Comparison of ENCODE assay signal across 1 cellular context in the genomic region with DNA sequence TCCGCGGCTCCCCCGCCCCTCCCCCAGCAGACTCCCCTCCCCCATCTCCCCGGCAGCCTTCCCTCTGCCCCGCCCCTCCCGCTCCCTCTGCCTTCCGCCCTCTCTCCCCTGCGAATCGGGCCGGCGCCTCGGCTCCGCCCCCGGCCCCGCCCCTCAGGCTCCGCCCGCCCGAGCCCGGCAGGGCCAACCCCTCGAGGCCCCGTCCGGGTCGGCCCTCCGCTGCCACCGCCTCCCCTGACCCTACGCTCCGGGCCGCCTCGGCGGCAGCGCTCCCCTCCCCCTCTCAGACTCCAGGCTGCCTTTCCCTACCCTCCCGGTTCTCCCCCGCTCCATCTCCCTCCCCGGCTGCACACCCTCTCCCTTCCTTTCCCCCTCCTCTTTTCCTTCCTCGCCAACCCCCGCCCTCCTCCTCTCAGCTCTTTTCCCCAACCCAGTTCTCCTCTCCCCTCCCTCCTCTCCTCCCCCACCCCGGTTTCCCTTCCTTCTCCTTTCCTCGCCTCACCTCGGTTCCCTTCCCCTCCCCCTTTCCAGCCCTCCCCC.
TF ChIP-seq lines count a peak whose summit lies in the region.

No MANE protein-coding gene starts in this region.

TF ChIP-seq in K562, 482 proteins besides CTCF, POLR2A, EP300 and RAD21 (continued from another document and continues in another):
- TF ChIP-seq, protein P1, sequence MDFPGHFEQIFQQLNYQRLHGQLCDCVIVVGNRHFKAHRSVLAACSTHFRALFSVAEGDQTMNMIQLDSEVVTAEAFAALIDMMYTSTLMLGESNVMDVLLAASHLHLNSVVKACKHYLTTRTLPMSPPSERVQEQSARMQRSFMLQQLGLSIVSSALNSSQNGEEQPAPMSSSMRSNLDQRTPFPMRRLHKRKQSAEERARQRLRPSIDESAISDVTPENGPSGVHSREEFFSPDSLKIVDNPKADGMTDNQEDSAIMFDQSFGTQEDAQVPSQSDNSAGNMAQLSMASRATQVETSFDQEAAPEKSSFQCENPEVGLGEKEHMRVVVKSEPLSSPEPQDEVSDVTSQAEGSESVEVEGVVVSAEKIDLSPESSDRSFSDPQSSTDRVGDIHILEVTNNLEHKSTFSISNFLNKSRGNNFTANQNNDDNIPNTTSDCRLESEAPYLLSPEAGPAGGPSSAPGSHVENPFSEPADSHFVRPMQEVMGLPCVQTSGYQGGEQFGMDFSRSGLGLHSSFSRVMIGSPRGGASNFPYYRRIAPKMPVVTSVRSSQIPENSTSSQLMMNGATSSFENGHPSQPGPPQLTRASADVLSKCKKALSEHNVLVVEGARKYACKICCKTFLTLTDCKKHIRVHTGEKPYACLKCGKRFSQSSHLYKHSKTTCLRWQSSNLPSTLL (IDR thresholded peaks at IDR 0.05), result peak; percentile 74; the same call in 1 of the 2 replicates
- TF ChIP-seq, protein P2, sequence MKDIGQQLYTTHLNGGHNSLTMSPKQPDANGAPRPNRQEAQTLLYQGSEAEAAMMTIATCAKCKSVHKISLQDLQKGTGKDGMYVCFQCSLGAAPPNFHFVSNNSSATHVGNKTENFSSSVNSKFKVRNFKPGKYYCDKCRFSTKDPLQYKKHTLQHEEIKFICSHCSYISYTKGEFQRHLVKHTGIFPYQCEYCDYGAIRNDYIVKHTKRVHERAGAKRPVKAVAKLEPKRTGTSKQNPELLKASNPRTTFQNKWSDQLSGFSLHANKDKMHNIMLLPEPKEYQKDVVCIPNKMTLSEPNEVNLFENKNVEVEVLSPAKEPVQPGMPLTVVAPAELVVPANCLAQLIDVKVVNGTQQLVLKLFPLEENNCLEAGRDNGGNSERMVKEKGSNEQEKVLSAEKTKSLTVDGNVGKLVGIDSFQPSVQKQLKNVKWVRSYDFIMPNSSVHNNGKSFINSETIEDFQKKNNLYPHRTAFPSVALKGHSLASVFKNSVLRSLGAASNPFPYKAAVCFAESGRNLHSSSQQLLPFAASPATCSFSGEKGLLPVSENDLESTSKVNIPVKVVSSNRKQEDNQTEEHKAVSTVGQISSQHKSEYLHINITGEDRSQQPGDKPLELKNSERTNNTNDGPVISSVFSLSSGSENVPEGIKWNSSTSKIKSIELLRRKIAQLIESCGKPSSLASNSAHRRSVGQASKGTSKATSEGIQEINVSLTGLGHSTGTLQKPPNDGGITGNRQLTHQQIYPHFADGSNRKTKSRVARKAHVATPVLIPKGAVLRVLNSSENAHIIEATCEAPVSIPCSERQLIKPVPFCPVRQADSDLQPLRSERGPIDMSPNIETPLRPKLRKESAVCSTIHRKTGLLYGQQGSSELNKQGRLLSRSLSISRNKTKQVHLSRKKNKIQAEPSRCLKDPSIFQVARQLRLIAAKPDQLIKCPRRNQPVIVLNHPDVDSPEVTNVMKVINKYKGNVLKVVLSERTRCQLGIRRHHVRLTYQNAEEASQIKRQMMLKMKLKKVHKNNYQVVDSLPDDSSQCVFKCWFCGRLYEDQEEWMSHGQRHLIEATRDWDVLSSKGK (CRISPR knock-in tag; IDR thresholded peaks at IDR 0.05), result no peak
- TF ChIP-seq MYNN (IDR thresholded peaks at IDR 0.05) (no peak; the same call in 1 of the 2 replicates), MYNN (CRISPR knock-in tag; IDR thresholded peaks at IDR 0.05) (no peak), CBX3 (IDR thresholded peaks at IDR 0.05; ENCODE audit: borderline replicate concordance in 1 of 2, low read length in 2 of 2) (no peak), GABPA (tag; conservative IDR thresholded peaks at IDR 0.05; ENCODE audit: low read depth) (peak; percentile 56), TFAM (CRISPR knock-in tag; conservative IDR thresholded peaks at IDR 0.05) (no peak), MAZ (CRISPR knock-in tag; conservative IDR thresholded peaks at IDR 0.05 in 1 of 2, IDR thresholded peaks at IDR 0.05 in 1 of 2) (peak; percentile 87 to 94), CHD1 (IDR thresholded peaks at IDR 0.05; ENCODE audit: low read length) (no peak), XRCC5 (IDR thresholded peaks at IDR 0.05; ENCODE audit: low read depth, low read length) (no peak), PML (IDR thresholded peaks at IDR 0.05; ENCODE audit: low read length) (no peak), ESRRA (IDR thresholded peaks at IDR 0.05; ENCODE audit: borderline replicate concordance, low read depth) (peak; percentile 46; the same call in 1 of the 2 replicates), CBFB (CRISPR knock-in tag; IDR thresholded peaks at IDR 0.05) (no peak), WHSC1 (IDR thresholded peaks at IDR 0.05; ENCODE audit: low read length) (no peak), RFX5 (IDR thresholded peaks at IDR 0.05; ENCODE audit: low read depth, low read length) (no peak), ZNF57 (CRISPR knock-in tag; IDR thresholded peaks at IDR 0.05) (no peak), ETV1 (tag; conservative IDR thresholded peaks at IDR 0.05; ENCODE audit: low read depth) (peak; percentile 61), ZNF274 (IDR thresholded peaks at IDR 0.05; ENCODE audit: borderline replicate concordance, low read depth, low read length) (no peak), ERF (CRISPR knock-in tag; IDR thresholded peaks at IDR 0.05) (no peak), ARID1B (IDR thresholded peaks at IDR 0.05) (peak; percentile 76), RFX7 (CRISPR knock-in tag; IDR thresholded peaks at IDR 0.05) (no peak), BRD9 (IDR thresholded peaks at IDR 0.05; ENCODE audit: low read depth, partially characterized antibody) (peak; percentile 67)
- TF ChIP-seq, protein P3, sequence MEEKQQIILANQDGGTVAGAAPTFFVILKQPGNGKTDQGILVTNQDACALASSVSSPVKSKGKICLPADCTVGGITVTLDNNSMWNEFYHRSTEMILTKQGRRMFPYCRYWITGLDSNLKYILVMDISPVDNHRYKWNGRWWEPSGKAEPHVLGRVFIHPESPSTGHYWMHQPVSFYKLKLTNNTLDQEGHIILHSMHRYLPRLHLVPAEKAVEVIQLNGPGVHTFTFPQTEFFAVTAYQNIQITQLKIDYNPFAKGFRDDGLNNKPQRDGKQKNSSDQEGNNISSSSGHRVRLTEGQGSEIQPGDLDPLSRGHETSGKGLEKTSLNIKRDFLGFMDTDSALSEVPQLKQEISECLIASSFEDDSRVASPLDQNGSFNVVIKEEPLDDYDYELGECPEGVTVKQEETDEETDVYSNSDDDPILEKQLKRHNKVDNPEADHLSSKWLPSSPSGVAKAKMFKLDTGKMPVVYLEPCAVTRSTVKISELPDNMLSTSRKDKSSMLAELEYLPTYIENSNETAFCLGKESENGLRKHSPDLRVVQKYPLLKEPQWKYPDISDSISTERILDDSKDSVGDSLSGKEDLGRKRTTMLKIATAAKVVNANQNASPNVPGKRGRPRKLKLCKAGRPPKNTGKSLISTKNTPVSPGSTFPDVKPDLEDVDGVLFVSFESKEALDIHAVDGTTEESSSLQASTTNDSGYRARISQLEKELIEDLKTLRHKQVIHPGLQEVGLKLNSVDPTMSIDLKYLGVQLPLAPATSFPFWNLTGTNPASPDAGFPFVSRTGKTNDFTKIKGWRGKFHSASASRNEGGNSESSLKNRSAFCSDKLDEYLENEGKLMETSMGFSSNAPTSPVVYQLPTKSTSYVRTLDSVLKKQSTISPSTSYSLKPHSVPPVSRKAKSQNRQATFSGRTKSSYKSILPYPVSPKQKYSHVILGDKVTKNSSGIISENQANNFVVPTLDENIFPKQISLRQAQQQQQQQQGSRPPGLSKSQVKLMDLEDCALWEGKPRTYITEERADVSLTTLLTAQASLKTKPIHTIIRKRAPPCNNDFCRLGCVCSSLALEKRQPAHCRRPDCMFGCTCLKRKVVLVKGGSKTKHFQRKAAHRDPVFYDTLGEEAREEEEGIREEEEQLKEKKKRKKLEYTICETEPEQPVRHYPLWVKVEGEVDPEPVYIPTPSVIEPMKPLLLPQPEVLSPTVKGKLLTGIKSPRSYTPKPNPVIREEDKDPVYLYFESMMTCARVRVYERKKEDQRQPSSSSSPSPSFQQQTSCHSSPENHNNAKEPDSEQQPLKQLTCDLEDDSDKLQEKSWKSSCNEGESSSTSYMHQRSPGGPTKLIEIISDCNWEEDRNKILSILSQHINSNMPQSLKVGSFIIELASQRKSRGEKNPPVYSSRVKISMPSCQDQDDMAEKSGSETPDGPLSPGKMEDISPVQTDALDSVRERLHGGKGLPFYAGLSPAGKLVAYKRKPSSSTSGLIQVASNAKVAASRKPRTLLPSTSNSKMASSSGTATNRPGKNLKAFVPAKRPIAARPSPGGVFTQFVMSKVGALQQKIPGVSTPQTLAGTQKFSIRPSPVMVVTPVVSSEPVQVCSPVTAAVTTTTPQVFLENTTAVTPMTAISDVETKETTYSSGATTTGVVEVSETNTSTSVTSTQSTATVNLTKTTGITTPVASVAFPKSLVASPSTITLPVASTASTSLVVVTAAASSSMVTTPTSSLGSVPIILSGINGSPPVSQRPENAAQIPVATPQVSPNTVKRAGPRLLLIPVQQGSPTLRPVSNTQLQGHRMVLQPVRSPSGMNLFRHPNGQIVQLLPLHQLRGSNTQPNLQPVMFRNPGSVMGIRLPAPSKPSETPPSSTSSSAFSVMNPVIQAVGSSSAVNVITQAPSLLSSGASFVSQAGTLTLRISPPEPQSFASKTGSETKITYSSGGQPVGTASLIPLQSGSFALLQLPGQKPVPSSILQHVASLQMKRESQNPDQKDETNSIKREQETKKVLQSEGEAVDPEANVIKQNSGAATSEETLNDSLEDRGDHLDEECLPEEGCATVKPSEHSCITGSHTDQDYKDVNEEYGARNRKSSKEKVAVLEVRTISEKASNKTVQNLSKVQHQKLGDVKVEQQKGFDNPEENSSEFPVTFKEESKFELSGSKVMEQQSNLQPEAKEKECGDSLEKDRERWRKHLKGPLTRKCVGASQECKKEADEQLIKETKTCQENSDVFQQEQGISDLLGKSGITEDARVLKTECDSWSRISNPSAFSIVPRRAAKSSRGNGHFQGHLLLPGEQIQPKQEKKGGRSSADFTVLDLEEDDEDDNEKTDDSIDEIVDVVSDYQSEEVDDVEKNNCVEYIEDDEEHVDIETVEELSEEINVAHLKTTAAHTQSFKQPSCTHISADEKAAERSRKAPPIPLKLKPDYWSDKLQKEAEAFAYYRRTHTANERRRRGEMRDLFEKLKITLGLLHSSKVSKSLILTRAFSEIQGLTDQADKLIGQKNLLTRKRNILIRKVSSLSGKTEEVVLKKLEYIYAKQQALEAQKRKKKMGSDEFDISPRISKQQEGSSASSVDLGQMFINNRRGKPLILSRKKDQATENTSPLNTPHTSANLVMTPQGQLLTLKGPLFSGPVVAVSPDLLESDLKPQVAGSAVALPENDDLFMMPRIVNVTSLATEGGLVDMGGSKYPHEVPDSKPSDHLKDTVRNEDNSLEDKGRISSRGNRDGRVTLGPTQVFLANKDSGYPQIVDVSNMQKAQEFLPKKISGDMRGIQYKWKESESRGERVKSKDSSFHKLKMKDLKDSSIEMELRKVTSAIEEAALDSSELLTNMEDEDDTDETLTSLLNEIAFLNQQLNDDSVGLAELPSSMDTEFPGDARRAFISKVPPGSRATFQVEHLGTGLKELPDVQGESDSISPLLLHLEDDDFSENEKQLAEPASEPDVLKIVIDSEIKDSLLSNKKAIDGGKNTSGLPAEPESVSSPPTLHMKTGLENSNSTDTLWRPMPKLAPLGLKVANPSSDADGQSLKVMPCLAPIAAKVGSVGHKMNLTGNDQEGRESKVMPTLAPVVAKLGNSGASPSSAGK (IDR thresholded peaks at IDR 0.05), result no peak
- TF ChIP-seq, protein P4, sequence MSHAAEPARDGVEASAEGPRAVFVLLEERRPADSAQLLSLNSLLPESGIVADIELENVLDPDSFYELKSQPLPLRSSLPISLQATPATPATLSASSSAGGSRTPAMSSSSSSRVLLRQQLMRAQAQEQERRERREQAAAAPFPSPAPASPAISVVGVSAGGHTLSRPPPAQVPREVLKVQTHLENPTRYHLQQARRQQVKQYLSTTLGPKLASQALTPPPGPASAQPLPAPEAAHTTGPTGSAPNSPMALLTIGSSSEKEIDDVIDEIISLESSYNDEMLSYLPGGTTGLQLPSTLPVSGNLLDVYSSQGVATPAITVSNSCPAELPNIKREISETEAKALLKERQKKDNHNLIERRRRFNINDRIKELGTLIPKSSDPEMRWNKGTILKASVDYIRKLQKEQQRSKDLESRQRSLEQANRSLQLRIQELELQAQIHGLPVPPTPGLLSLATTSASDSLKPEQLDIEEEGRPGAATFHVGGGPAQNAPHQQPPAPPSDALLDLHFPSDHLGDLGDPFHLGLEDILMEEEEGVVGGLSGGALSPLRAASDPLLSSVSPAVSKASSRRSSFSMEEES (CRISPR knock-in tag; IDR thresholded peaks at IDR 0.05), result no peak
- TF ChIP-seq, protein P5, sequence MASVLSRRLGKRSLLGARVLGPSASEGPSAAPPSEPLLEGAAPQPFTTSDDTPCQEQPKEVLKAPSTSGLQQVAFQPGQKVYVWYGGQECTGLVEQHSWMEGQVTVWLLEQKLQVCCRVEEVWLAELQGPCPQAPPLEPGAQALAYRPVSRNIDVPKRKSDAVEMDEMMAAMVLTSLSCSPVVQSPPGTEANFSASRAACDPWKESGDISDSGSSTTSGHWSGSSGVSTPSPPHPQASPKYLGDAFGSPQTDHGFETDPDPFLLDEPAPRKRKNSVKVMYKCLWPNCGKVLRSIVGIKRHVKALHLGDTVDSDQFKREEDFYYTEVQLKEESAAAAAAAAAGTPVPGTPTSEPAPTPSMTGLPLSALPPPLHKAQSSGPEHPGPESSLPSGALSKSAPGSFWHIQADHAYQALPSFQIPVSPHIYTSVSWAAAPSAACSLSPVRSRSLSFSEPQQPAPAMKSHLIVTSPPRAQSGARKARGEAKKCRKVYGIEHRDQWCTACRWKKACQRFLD (CRISPR knock-in tag; IDR thresholded peaks at IDR 0.05), result no peak
- TF ChIP-seq, protein P6, sequence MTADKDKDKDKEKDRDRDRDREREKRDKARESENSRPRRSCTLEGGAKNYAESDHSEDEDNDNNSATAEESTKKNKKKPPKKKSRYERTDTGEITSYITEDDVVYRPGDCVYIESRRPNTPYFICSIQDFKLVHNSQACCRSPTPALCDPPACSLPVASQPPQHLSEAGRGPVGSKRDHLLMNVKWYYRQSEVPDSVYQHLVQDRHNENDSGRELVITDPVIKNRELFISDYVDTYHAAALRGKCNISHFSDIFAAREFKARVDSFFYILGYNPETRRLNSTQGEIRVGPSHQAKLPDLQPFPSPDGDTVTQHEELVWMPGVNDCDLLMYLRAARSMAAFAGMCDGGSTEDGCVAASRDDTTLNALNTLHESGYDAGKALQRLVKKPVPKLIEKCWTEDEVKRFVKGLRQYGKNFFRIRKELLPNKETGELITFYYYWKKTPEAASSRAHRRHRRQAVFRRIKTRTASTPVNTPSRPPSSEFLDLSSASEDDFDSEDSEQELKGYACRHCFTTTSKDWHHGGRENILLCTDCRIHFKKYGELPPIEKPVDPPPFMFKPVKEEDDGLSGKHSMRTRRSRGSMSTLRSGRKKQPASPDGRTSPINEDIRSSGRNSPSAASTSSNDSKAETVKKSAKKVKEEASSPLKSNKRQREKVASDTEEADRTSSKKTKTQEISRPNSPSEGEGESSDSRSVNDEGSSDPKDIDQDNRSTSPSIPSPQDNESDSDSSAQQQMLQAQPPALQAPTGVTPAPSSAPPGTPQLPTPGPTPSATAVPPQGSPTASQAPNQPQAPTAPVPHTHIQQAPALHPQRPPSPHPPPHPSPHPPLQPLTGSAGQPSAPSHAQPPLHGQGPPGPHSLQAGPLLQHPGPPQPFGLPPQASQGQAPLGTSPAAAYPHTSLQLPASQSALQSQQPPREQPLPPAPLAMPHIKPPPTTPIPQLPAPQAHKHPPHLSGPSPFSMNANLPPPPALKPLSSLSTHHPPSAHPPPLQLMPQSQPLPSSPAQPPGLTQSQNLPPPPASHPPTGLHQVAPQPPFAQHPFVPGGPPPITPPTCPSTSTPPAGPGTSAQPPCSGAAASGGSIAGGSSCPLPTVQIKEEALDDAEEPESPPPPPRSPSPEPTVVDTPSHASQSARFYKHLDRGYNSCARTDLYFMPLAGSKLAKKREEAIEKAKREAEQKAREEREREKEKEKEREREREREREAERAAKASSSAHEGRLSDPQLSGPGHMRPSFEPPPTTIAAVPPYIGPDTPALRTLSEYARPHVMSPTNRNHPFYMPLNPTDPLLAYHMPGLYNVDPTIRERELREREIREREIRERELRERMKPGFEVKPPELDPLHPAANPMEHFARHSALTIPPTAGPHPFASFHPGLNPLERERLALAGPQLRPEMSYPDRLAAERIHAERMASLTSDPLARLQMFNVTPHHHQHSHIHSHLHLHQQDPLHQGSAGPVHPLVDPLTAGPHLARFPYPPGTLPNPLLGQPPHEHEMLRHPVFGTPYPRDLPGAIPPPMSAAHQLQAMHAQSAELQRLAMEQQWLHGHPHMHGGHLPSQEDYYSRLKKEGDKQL (CRISPR knock-in tag; IDR thresholded peaks at IDR 0.05; ENCODE audit: borderline replicate concordance), result no peak
